ENCODE assay signal across 32 cellular contexts in genomic region chr19:43721469-43722048, GRCh38. TPM values are rescaled to one million over a fixed set of nuclear protein-coding genes. Genes with fewer than 3 reads are reported as not detected.
"Had no signal": no experiment of that assay in that cellular context is flagged by ENCODE, and none has a peak within 500 bp of the region (broad histone marks: within the 10 kb centered on the region; RNA-seq: fewer than 3 reads in every experiment).

No MANE protein-coding gene starts in this region.

- H3K9me3 ChIP-seq: Peyer's patch, SJSA1, SK-N-SH had no signal

- DNase-seq: activated CD4-positive, alpha-beta T cell treated with anti-CD3 and anti-CD28 coated beads, Interleukin-2, amount 50 U/mL, for 4 hours; activated CD4-positive, CD25-positive, alpha-beta regulatory T cell treated with anti-CD3 and anti-CD28 coated beads, Interleukin-2, amount 50 U/mL, for 72 hours; activated effector memory CD4-positive, alpha-beta T cell treated with Interleukin-2 at 50 U/mL for 16 hours; activated naive CD4-positive, alpha-beta T cell treated with anti-CD3 and anti-CD28 coated beads, Interleukin-2, amount 10 ng/mL, durations not matched to agents 7 days and 5 days; activated T-cell treated with anti-CD3 and anti-CD28 coated beads, Interleukin-2, amount 50 U/mL, for 24 hours; anterior cingulate cortex; central memory CD4-positive, alpha-beta T cell; MM.1S; NCI-H1092; NCI-H1436 treated with DMSO at 0.1 percent for 48 hours; NCI-H1694 treated with DMSO at 0.1 percent for 48 hours; NCI-H2029; NCI-H510A; NCI-H526; NCI-H748 treated with DMSO at 0.1 percent for 48 hours; NK-92 treated with Interleukin-12 subunit alpha and Interleukin-12 subunit beta, amount 100 ng/mL, for 24 hours; PC-3; Peyer's patch; RPMI8226; SHP77 treated with DMSO at 0.1 percent for 48 hours; SK-N-SH had no signal

- H3K27ac Mint-ChIP-seq: activated naive CD4-positive, alpha-beta T cell treated with anti-CD3 and anti-CD28 coated beads, Interleukin-2, amount 10 ng/mL, durations not matched to agents 7 days and 5 days; activated T-helper 1 cell treated with anti-CD3 and anti-CD28 coated beads, Interleukin-12 subunit alpha, Interleukin-12 subunit beta, Interleukin-2, Interleukin-4 antibody, amounts not matched to agents 30 ng/mL and 10 ng/mL and 1 ng/mL, durations not matched to agents 14 hours and 24 hours and 36 hours; brain; T-helper 1 cell treated with Interleukin-12 subunit alpha and Interleukin-12 subunit beta and Interleukin-4 antibody, amounts not matched to agents 30 μg/mL and 1 μg/mL, for 36 hours; T-helper 2 cell treated with Interferon-gamma antibody and Interleukin-4, amounts not matched to agents 5 μg/mL and 100 μg/mL, for 36 hours had no signal

- H3K9me3 Mint-ChIP-seq: activated naive CD4-positive, alpha-beta T cell treated with anti-CD3 and anti-CD28 coated beads, Interleukin-2, amount 10 ng/mL, durations not matched to agents 7 days and 5 days; activated T-cell treated with anti-CD3 and anti-CD28 coated beads, Interleukin-2, amount 50 U/mL, for 24 hours; activated T-helper 1 cell treated with anti-CD3 and anti-CD28 coated beads, Interleukin-12 subunit alpha, Interleukin-12 subunit beta, Interleukin-2, Interleukin-4 antibody, amounts not matched to agents 30 ng/mL and 10 ng/mL and 1 ng/mL, durations not matched to agents 14 hours and 24 hours and 36 hours; brain; T-helper 1 cell treated with Interleukin-12 subunit alpha and Interleukin-12 subunit beta and Interleukin-4 antibody, amounts not matched to agents 30 μg/mL and 1 μg/mL, for 36 hours; T-helper 2 cell treated with Interferon-gamma antibody and Interleukin-4, amounts not matched to agents 5 μg/mL and 100 μg/mL, for 36 hours had no signal

- H3K4me1 ChIP-seq: Peyer's patch, SJSA1 had no signal

- H3K4me1 Mint-ChIP-seq: brain had no signal

- ATAC-seq: PC-3 had no signal

- H3K4me3 ChIP-seq: Peyer's patch, SJSA1 had no signal

- H3K4me3 Mint-ChIP-seq: activated naive CD4-positive, alpha-beta T cell treated with anti-CD3 and anti-CD28 coated beads, Interleukin-2, amount 10 ng/mL, durations not matched to agents 7 days and 5 days; activated T-cell treated with anti-CD3 and anti-CD28 coated beads, Interleukin-2, amount 50 U/mL, for 24 hours; activated T-helper 1 cell treated with anti-CD3 and anti-CD28 coated beads, Interleukin-12 subunit alpha, Interleukin-12 subunit beta, Interleukin-2, Interleukin-4 antibody, amounts not matched to agents 30 ng/mL and 10 ng/mL and 1 ng/mL, durations not matched to agents 14 hours and 24 hours and 36 hours; brain; T-helper 1 cell treated with Interleukin-12 subunit alpha and Interleukin-12 subunit beta and Interleukin-4 antibody, amounts not matched to agents 30 μg/mL and 1 μg/mL, for 36 hours; T-helper 2 cell treated with Interferon-gamma antibody and Interleukin-4, amounts not matched to agents 5 μg/mL and 100 μg/mL, for 36 hours had no signal

- FAIRE-seq: bronchial epithelial cell, TTC549 had no signal

- H3K9ac ChIP-seq: KMS-11, SK-N-SH had no signal

- H3K4me2 ChIP-seq: KMS-11, SK-N-SH had no signal

- H3K36me3 Mint-ChIP-seq: activated naive CD4-positive, alpha-beta T cell treated with anti-CD3 and anti-CD28 coated beads, Interleukin-2, amount 10 ng/mL, durations not matched to agents 7 days and 5 days; brain had no signal

- H3K36me3 ChIP-seq: Peyer's patch, SJSA1 had no signal

- H3K27me3 ChIP-seq: Peyer's patch, SJSA1 had no signal

- H3K27ac ChIP-seq: KMS-11, Peyer's patch, SJSA1 had no signal

RNA-seq across cellular contexts. Expression of gene IRGC, which starts 5.7 kb away (rescaled TPM):
- total RNA-seq: activated CD8-positive, alpha-beta memory T cell treated with anti-CD3 and anti-CD28 coated beads for 36 hours; activated T-helper 1 cell treated with anti-CD3 and anti-CD28 coated beads, Interleukin-12 subunit alpha, Interleukin-12 subunit beta, Interleukin-2, Interleukin-4 antibody, amounts not matched to agents 30 ng/mL and 10 ng/mL and 1 ng/mL, durations not matched to agents 14 hours and 24 hours and 36 hours; bronchial epithelial cell; cerebellum; LHCN-M2; PC-3; Peyer's patch; SJSA1 had no signal
- polyA plus RNA-seq: SK-N-SH had no signal
